8 cellular contexts compared by ENCODE assay signal in the genomic region with DNA sequence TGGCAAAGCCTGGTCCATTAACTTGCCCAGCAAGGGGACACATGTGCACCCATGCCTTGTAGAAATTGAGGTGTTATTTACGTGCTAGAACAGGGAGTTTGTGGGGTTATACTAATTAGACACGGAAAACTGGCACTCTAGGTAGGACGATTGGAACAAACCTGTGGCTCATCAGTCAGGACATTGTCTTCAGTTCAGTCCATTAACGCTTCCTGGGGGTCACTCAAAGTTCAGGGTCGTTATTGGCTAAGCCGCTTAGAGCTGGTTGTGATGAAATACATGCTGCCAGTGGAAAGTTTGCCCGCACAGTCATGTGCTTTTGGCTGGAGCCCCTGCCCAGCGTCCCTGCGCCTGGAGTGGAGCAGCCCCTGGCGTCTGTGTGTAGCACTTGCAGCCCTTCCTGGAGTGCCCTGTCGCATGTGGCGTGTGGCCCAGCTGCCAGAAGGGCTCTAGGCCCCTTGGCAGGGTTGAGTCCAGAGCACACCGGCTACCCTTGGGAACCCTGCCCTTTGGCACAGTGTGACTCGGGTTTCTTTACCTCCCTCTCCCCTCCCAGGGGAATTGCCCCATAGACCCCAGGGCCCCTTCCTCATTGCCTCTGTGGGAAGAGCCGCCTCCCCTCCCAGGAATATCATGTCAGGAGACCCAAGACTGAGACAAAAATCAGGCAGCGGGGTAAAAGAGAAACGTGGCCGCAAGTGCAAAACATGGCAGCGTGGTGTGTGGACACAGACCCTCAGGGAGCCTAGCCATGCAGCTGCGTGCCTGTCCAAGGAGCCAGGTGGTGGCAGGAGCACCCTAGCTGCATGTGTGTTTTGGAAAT. TPM values are rescaled to one million over a fixed set of nuclear protein-coding genes. Genes with fewer than 3 reads are reported as not detected.
DNase-seq lines count a peak whose midpoint lies in the region; ATAC-seq and TF ChIP-seq lines count a peak whose summit lies in the region.

No MANE protein-coding gene starts in this region.

- H3K27ac ChIP-seq in Panc1 (ENCODE audit: low read length) (no peak overlapping the region), osteoblast (ENCODE audit: low read depth, low read length) (no peak overlapping the region)

- H2AFZ ChIP-seq in osteoblast (ENCODE audit: low read length), result peak overlapping the region; percentile 1

- H3K79me2 ChIP-seq in osteoblast (ENCODE audit: insufficient read depth, low read length), result peaks cover 2% of the 10 kb centered on the region

- intact Hi-C loops in Panc1 (cut with micrococcal nuclease; ENCODE audit: unreplicated experiment), result no loop called here

- H3K36me3 ChIP-seq in Panc1 (ENCODE audit: control insufficient read depth, insufficient read depth, low read length) (no peaks in the 10 kb centered on the region), osteoblast (ENCODE audit: insufficient read depth, low read length) (peaks cover 8% of the 10 kb centered on the region)

- H3K4me3 ChIP-seq in Panc1 (ENCODE audit: low read depth in 2 of 2, low read length in 2 of 2) (no peak overlapping the region), fibroblast of mammary gland (ENCODE audit: control insufficient read depth, low read depth, low read length) (no peak overlapping the region), osteoblast (ENCODE audit: insufficient read depth, low read length) (no peak overlapping the region)

- POLR2A ChIA-PET in Panc1 (lab: Charles Lee), result interaction anchor here (0.6 kb wide), 1 partner anchor 1114 kb away, joined by 3 read pairs; no protein-coding TSS in a partner anchor

- H3K27me3 ChIP-seq in Panc1 (ENCODE audit: control insufficient read depth, insufficient read depth, low read length) (no peaks in the 10 kb centered on the region), osteoblast (ENCODE audit: insufficient read depth, low read length) (no peaks in the 10 kb centered on the region)

- TF ChIP-seq CTCF in Panc1 (IDR thresholded peaks at IDR 0.05) (no peak; the same call in 1 of the 2 replicates), fibroblast of mammary gland (conservative IDR thresholded peaks at IDR 0.05; ENCODE audit: control insufficient read depth, insufficient read depth, low read depth, low read length) (peak; percentile 19), osteoblast (IDR thresholded peaks at IDR 0.05; ENCODE audit: extremely low read depth, low read depth, low read length) (peak; percentile 56)

- in situ Hi-C loops in Panc1 (cut with HindIII; ENCODE audit: low pct_unique_long_range_greater_than_20kb, low sequenced_read_pairs), result no loop called here

- peak; percentile 44 for DNase-seq in CD1c-positive myeloid dendritic cell (ENCODE audit: extremely low spot score)
- no peak for DNase-seq in Panc1 (ENCODE audit: low read depth, low spot score)
- DNase-seq in fibroblast of mammary gland (ENCODE audit: low read depth), result peak; percentile 34
- DNase-seq in osteoblast (ENCODE audit: insufficient read length, low spot score, missing footprints), result peak; percentile 92
- DNase-seq in activated gamma-delta T cell (lab: John Stamatoyannopoulos, UW), result no peak
- no peak for DNase-seq in activated CD4-positive, alpha-beta T cell treated with anti-CD3 and anti-CD28 coated beads for 48 hours

- H3K4me2 ChIP-seq in osteoblast (ENCODE audit: insufficient read depth, low read length), result no peak overlapping the region

- BruUV-seq in Panc1 (replicated peaks; lab: Mats Ljungman, UMichigan), result no TSS peak

- peak; percentile 69 for ATAC-seq in Panc1
- no peak for ATAC-seq in GM21576 (IDR thresholded peaks at IDR 0.05; ENCODE audit: unreplicated experiment)
- no peak for ATAC-seq in GM19324 (IDR thresholded peaks at IDR 0.05; ENCODE audit: low FRiP score, unreplicated experiment)

- CTCF ChIA-PET in Panc1 (lab: Charles Lee), result interaction anchor here (0.5 kb wide), 1 partner anchor 33 kb away, joined by 3 read pairs; no protein-coding TSS in a partner anchor

- peaks cover 10% of the 10 kb centered on the region for H4K20me1 ChIP-seq in osteoblast (ENCODE audit: insufficient read depth, low read length)

- H3K9me3 ChIP-seq in Panc1 (ENCODE audit: control insufficient read depth, insufficient read depth, low read depth, low read length), result no peaks in the 10 kb centered on the region
- H3K9me3 ChIP-seq in osteoblast (ENCODE audit: low read depth, low read length), result no peaks in the 10 kb centered on the region

- no peaks in the 10 kb centered on the region for H3K4me1 ChIP-seq in Panc1 (ENCODE audit: control insufficient read depth, insufficient read depth, low read length)
- H3K4me1 ChIP-seq in osteoblast (ENCODE audit: insufficient read depth, low read length), result no peaks in the 10 kb centered on the region

RNA-seq across cellular contexts. Expression of a gene that starts 9.8 kb away (rescaled TPM):
- total RNA-seq in Panc1 (2021; ENCODE audit: unreplicated experiment) (14.7 TPM), osteoblast (5.0 and 6.2 TPM in 2 replicates)
- polyA plus RNA-seq in Panc1 (2012; ENCODE audit: insufficient read length), result 14.8 TPM

RNA-seq across cellular contexts. Expression of a gene that starts 20.3 kb away (rescaled TPM):
- 209 TPM for total RNA-seq in Panc1 (2021; ENCODE audit: unreplicated experiment)
- 158 TPM for polyA plus RNA-seq in Panc1 (2012; ENCODE audit: insufficient read length)
- 53.6 and 57.5 TPM in 2 replicates for total RNA-seq in osteoblast

RNA-seq across cellular contexts. Expression of a gene that starts 47.5 kb away (rescaled TPM):
- total RNA-seq in Panc1 (2021; ENCODE audit: unreplicated experiment) (1.1 TPM), osteoblast (18.3 and 26.1 TPM in 2 replicates)
- not detected for polyA plus RNA-seq in Panc1 (2012; ENCODE audit: insufficient read length)

Comparison
In these comparisons a context has a peak if more than half of its experiments do, and no peak if none do; other contexts are left out.
1. DNase-seq: peak in CD1c-positive myeloid dendritic cell (single experiment), fibroblast of mammary gland (single experiment) and osteoblast (single experiment); none in Panc1 (single experiment), activated gamma-delta T cell (single experiment) and activated CD4-positive, alpha-beta T cell treated with anti-CD3 and anti-CD28 coated beads for 48 hours (single experiment).